In genomic region chr1:26788836-26789611, GRCh38 we compare ENCODE assay signal across 1 cellular context.
TF ChIP-seq lines count a peak whose summit lies in the region.

No MANE protein-coding gene starts in this region.

TF ChIP-seq in K562, 482 proteins besides CTCF, POLR2A, EP300 and RAD21 (continued from another document and continues in another):
- TF ChIP-seq DPF2 (IDR thresholded peaks at IDR 0.05), result peak; percentile 72
- TF ChIP-seq IRF2 (CRISPR knock-in tag; IDR thresholded peaks at IDR 0.05), result no peak
- TF ChIP-seq MAFK (IDR thresholded peaks at IDR 0.05; ENCODE audit: low read length), result peak; percentile 22; the same call in 1 of the 2 replicates
- TF ChIP-seq ESRRA (IDR thresholded peaks at IDR 0.05; ENCODE audit: borderline replicate concordance, low read depth), result 0 out of 2 replicates have a peak, but pooled peaks have one; percentile 31
- TF ChIP-seq CHD7 (IDR thresholded peaks at IDR 0.05; ENCODE audit: low read depth, low read length), result peak; percentile 46
- TF ChIP-seq DEAF1 (CRISPR knock-in tag; IDR thresholded peaks at IDR 0.05), result peak; percentile 99
- TF ChIP-seq BCOR (IDR thresholded peaks at IDR 0.05), result 0 out of 2 replicates have a peak, but pooled peaks have one; percentile 21
- TF ChIP-seq CTBP1 (IDR thresholded peaks at IDR 0.05; ENCODE audit: borderline replicate concordance), result peak; percentile 78; the same call in 1 of the 2 replicates
- 0 out of 2 replicates have a peak, but pooled peaks have one; percentile 31 for TF ChIP-seq CBX1 (IDR thresholded peaks at IDR 0.05; ENCODE audit: low read depth)
- TF ChIP-seq CTCFL (IDR thresholded peaks at IDR 0.05; ENCODE audit: borderline replicate concordance, insufficient read depth, low read depth, low read length, poor library complexity, severe bottlenecking), result peak; percentile 52
- 0 out of 2 replicates have a peak, but pooled peaks have one; percentile 7 for TF ChIP-seq NCOR1 (IDR thresholded peaks at IDR 0.05)
- TF ChIP-seq ZKSCAN1 (IDR thresholded peaks at IDR 0.05; ENCODE audit: low read depth, low read length), result no peak
- TF ChIP-seq FOXA3 (CRISPR knock-in tag; conservative IDR thresholded peaks at IDR 0.05 in 1 of 2, IDR thresholded peaks at IDR 0.05 in 1 of 2), result no peak
- peak; percentile 71; the same call in 1 of the 2 replicates for TF ChIP-seq ZNF592 (IDR thresholded peaks at IDR 0.05)
- peak; percentile 75 for TF ChIP-seq NEUROD1 (IDR thresholded peaks at IDR 0.05; ENCODE audit: borderline replicate concordance, low read depth, low read length, partially characterized antibody)
- TF ChIP-seq ARID3A (IDR thresholded peaks at IDR 0.05; ENCODE audit: borderline replicate concordance, low read depth, low read length), result 0 out of 2 replicates have a peak, but pooled peaks have one; percentile 70
- TF ChIP-seq BRD4 (IDR thresholded peaks at IDR 0.05), result 0 out of 2 replicates have a peak, but pooled peaks have one; percentile 42
- peak; percentile 8; the same call in 1 of the 2 replicates for TF ChIP-seq BHLHE40 (IDR thresholded peaks at IDR 0.05; ENCODE audit: low read length)
- peak; percentile 52; the same call in 1 of the 2 replicates for TF ChIP-seq TFAP4 (CRISPR knock-in tag; IDR thresholded peaks at IDR 0.05; ENCODE audit: borderline replicate concordance)
- TF ChIP-seq ZEB2 (IDR thresholded peaks at IDR 0.05), result peak; percentile 45; the same call in 1 of the 2 replicates
- TF ChIP-seq ETS1 (conservative IDR thresholded peaks at IDR 0.05; ENCODE audit: control insufficient read depth, low read depth, low read length), result peak; percentile 46; the same call in 1 of the 2 replicates
- TF ChIP-seq FOXP4 (CRISPR knock-in tag; IDR thresholded peaks at IDR 0.05; ENCODE audit: borderline replicate concordance), result 0 out of 2 replicates have a peak, but pooled peaks have one; percentile 52
- peak; percentile 91 for TF ChIP-seq LCOR (CRISPR knock-in tag; IDR thresholded peaks at IDR 0.05)
- TF ChIP-seq POU5F1 (IDR thresholded peaks at IDR 0.05; ENCODE audit: borderline replicate concordance, low read depth, low read length, partially characterized antibody), result no peak
- peak; percentile 84 for TF ChIP-seq CC2D1A (IDR thresholded peaks at IDR 0.05)
- TF ChIP-seq NFIC (IDR thresholded peaks at IDR 0.05), result peak; percentile 39
